ENCODE assay signal across 17 cellular contexts in genomic region chr9:38182321-38182720, GRCh38.
A peak's percentile ranks its signal among the peaks of the same experiment; 100 is the strongest.
DNase-seq lines count a peak whose midpoint lies in the region; ATAC-seq, FAIRE-seq and TF ChIP-seq lines count a peak whose summit lies in the region.
"Had no signal": no experiment of that assay in that cellular context is flagged by ENCODE, and none has a peak within 500 bp of the region (broad histone marks: within the 10 kb centered on the region; RNA-seq: fewer than 3 reads in every experiment).

No MANE protein-coding gene starts in this region.

- H3K9me3 ChIP-seq in small intestine (ENCODE audit: control insufficient read depth, low read depth): no peaks in the 10 kb centered on the region

- H3K4me1 Mint-ChIP-seq in Calu3 (ENCODE audit: low read depth, unreplicated experiment): peaks cover 11% of the 10 kb centered on the region
- peaks cover 43% of the 10 kb centered on the region for H3K4me1 Mint-ChIP-seq in WTC11

- no peak overlapping the region for H3K4me3 ChIP-seq in small intestine (ENCODE audit: low read depth in 1 of 2, low read length in 2 of 2)

- no peak overlapping the region for H3K27ac ChIP-seq in small intestine (ENCODE audit: low read depth in 1 of 2, low read length in 1 of 2)

- H3K27ac Mint-ChIP-seq in Calu3 (ENCODE audit: unreplicated experiment) (no peak overlapping the region), WTC11 (no peak overlapping the region)
- H3K27ac Mint-ChIP-seq: CD4-positive, alpha-beta memory T cell; effector memory CD8-positive, alpha-beta T cell; natural killer cell had no signal

- POLR2A ChIA-PET in WTC11 (lab: Charles Lee): no interaction called here

- H3K4me3 Mint-ChIP-seq in Calu3 (ENCODE audit: low read depth, unreplicated experiment) (no peak overlapping the region), WTC11 (no peak overlapping the region)
- H3K4me3 Mint-ChIP-seq: CD4-positive, alpha-beta memory T cell; effector memory CD8-positive, alpha-beta T cell; natural killer cell had no signal

- H3K27me3 Mint-ChIP-seq in Calu3 (ENCODE audit: unreplicated experiment): no peaks in the 10 kb centered on the region
- H3K27me3 Mint-ChIP-seq in WTC11 (ENCODE audit: low read depth): peaks cover 17% of the 10 kb centered on the region

- BruUV-seq in Calu3 (replicated peaks; lab: Mats Ljungman, UMichigan): no TSS peak

- TF ChIP-seq CTCF in Calu3 (IDR thresholded peaks at IDR 0.05; ENCODE audit: unreplicated experiment) (no peak), WTC11 (IDR thresholded peaks at IDR 0.05) (no peak)

- peaks cover 0 to 2% of the 10 kb centered on the region in 2 donors for H3K27me3 ChIP-seq in small intestine (ENCODE audit: control insufficient read depth in 2 of 2, insufficient read depth in 2 of 2, low read length in 2 of 2)

- intact Hi-C loops in Calu3 (cut with micrococcal nuclease; ENCODE audit: unreplicated experiment): no loop called here

- CTCF ChIA-PET in Calu3 (lab: Charles Lee) (no interaction called here), WTC11 (lab: Charles Lee) (interaction anchor here (1.5 kb wide), 1 partner anchor 94 kb away, joined by 3 read pairs; no protein-coding TSS in a partner anchor)

- no peak for FAIRE-seq in HTR-8/SVneo (lab: Jason Lieb, UNC)
- no peak for FAIRE-seq in small intestine (lab: Jason Lieb, UNC)
- FAIRE-seq: astrocyte, HepG2 had no signal

- no peaks in the 10 kb centered on the region for H3K4me1 ChIP-seq in small intestine (ENCODE audit: control insufficient read depth in 2 of 2, insufficient read depth in 1 of 2, low read depth in 1 of 2, low read length in 1 of 2)

- no peaks in the 10 kb centered on the region for H3K36me3 Mint-ChIP-seq in Calu3 (ENCODE audit: insufficient read depth, unreplicated experiment)
- no peaks in the 10 kb centered on the region for H3K36me3 Mint-ChIP-seq in WTC11
- H3K36me3 Mint-ChIP-seq: CD4-positive, alpha-beta memory T cell; natural killer cell had no signal

- peak; percentile 2 for DNase-seq in Calu3
- peak; percentile 47 for DNase-seq in NCI-H128 (lab: John Stamatoyannopoulos, UW; ENCODE audit: unreplicated experiment)
- DNase-seq in WTC11 (ENCODE audit: low spot score): no peak
- DNase-seq in hepatic stellate cell (ENCODE audit: low spot score): no peak
- no peak for DNase-seq in G401 (ENCODE audit: low spot score)
- DNase-seq in HTR-8/SVneo (ENCODE audit: insufficient read length, low spot score): no peak
- DNase-seq in small intestine: no peak
- DNase-seq: activated T-cell treated with anti-CD3 and anti-CD28 coated beads, Interleukin-2, amount 50 U/mL, for 48 hours; CD4-positive, alpha-beta memory T cell; effector memory CD8-positive, alpha-beta T cell; left colon; natural killer cell; substantia nigra had no signal

- ATAC-seq in GM18502 (IDR thresholded peaks at IDR 0.05; ENCODE audit: poor library complexity, unreplicated experiment): peak; percentile 58
- peak; percentile 54; the same call in 1 of the 2 replicates for ATAC-seq in WTC11
- ATAC-seq: effector memory CD8-positive, alpha-beta T cell; HepG2; left colon; natural killer cell; sciatic nerve had no signal

- in situ Hi-C loops in G401 (cut with HindIII; ENCODE audit: low sequenced_read_pairs): no loop called here

- H3K36me3 ChIP-seq in small intestine (ENCODE audit: control insufficient read depth in 2 of 2, insufficient read depth in 2 of 2, low read length in 2 of 2): no peaks in the 10 kb centered on the region

- H3K9me3 Mint-ChIP-seq in Calu3 (ENCODE audit: low read depth, unreplicated experiment) (no peaks in the 10 kb centered on the region), WTC11 (peaks cover 5% of the 10 kb centered on the region; the same call in 1 of the 2 replicates)
- H3K9me3 Mint-ChIP-seq: effector memory CD8-positive, alpha-beta T cell; natural killer cell had no signal

TF ChIP-seq in WTC11, 78 proteins besides CTCF, POLR2A, EP300 and RAD21 (continues in another document):
- TF ChIP-seq NFE2L1 (CRISPR knock-in tag; IDR thresholded peaks at IDR 0.05) (no peak), E2F5 (CRISPR knock-in tag; IDR thresholded peaks at IDR 0.05) (no peak), NR1H2 (CRISPR knock-in tag; IDR thresholded peaks at IDR 0.05) (no peak), ZBTB21 (CRISPR knock-in tag; IDR thresholded peaks at IDR 0.05; ENCODE audit: borderline replicate concordance) (no peak), IRF2 (CRISPR knock-in tag; IDR thresholded peaks at IDR 0.05; ENCODE audit: borderline replicate concordance, low read depth) (no peak), ATF2 (CRISPR knock-in tag; IDR thresholded peaks at IDR 0.05; ENCODE audit: borderline replicate concordance, low read depth) (no peak), PREB (CRISPR knock-in tag; IDR thresholded peaks at IDR 0.05; ENCODE audit: borderline replicate concordance) (no peak), ERG (CRISPR knock-in tag; IDR thresholded peaks at IDR 0.05) (no peak), PRDM15 (CRISPR knock-in tag; IDR thresholded peaks at IDR 0.05) (no peak), TEAD4 (CRISPR knock-in tag; IDR thresholded peaks at IDR 0.05) (no peak), GRHL2 (CRISPR knock-in tag; IDR thresholded peaks at IDR 0.05; ENCODE audit: insufficient replicate concordance, severe bottlenecking) (no peak)

Comparison
In these comparisons a context has a peak if more than half of its experiments do, and no peak if none do; other contexts are left out.
1. DNase-seq: peak in Calu3 (single experiment) and NCI-H128 (single experiment); none in WTC11 (single experiment), hepatic stellate cell (single experiment), G401 (single experiment), HTR-8/SVneo (single experiment) and small intestine (single experiment).